ENCODE assay signal across 26 cellular contexts in the genomic region with DNA sequence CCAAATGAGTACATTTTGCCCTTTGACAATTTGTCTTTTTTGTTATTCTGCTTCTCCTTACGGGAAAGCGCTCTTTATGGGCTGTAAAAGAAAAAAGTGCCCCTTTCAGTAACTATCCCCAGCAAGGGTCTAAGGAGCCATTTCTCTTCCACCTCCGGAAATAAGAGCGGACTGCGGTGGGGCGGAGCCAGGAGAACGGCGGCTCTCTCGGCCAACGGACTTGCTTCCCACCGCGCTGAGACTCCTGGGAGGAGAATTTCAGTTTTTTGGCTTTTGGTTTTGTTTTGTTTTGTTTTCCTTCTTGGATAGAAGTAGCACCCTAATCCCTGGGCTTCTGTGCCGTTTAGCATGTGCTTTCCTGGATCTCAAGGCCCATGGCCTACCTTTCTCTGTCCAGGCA.
"Had no signal": no experiment of that assay in that cellular context is flagged by ENCODE, and none has a peak within 500 bp of the region (broad histone marks: within the 10 kb centered on the region; RNA-seq: fewer than 3 reads in every experiment).

No MANE protein-coding gene starts in this region.

- H3K27me3 ChIP-seq: dorsolateral prefrontal cortex, esophagus squamous epithelium, gastrocnemius medialis, heart right ventricle, left lung had no signal

- H3K36me3 Mint-ChIP-seq: mesothelial cell of epicardium had no signal

- H3K4me1 Mint-ChIP-seq: mesothelial cell of epicardium had no signal

- ATAC-seq: esophagus mucosa, gastrocnemius medialis, heart right ventricle, left cardiac atrium, left lung, left ventricle myocardium superior, lower lobe of right lung, mucosa of descending colon had no signal

- H3K27ac Mint-ChIP-seq: mesothelial cell of epicardium had no signal

- FAIRE-seq: colon, islet of Langerhans, keratinocyte had no signal

- H3K4me1 ChIP-seq: esophagus squamous epithelium, gastrocnemius medialis, left lung, lower lobe of right lung had no signal

- H3K4me3 ChIP-seq: coronary artery, dorsolateral prefrontal cortex, esophagus squamous epithelium, gastrocnemius medialis, heart right ventricle, left lung, lower lobe of right lung, mucosa of descending colon had no signal

- DNase-seq: dermis blood vessel endothelial cell; dorsolateral prefrontal cortex; effector CD4-positive, alpha-beta T cell; effector memory CD4-positive, alpha-beta T cell; erythroblast; esophagus squamous epithelium; foreskin fibroblast; foreskin melanocyte; gastrocnemius medialis; glutamatergic neuron; head of caudate nucleus; heart right ventricle; hippocampal formation; left cardiac atrium; left lung; left ventricle myocardium superior; lower lobe of right lung; mesenchymal stem cell; mucosa of descending colon had no signal

- H3K36me3 ChIP-seq: esophagus squamous epithelium, gastrocnemius medialis, heart right ventricle, left lung, lower lobe of right lung had no signal

- H3K4me3 Mint-ChIP-seq: mesothelial cell of epicardium had no signal

- H3K27ac ChIP-seq: coronary artery, dorsolateral prefrontal cortex, epithelial cell of prostate, esophagus squamous epithelium, gastrocnemius medialis, heart right ventricle, left lung, lower lobe of right lung had no signal

- H3K9me3 ChIP-seq: esophagus squamous epithelium, gastrocnemius medialis, heart right ventricle, left lung, lower lobe of right lung, mucosa of descending colon had no signal

- H3K9me3 Mint-ChIP-seq: mesothelial cell of epicardium had no signal
